ENCODE assay signal across 15 cellular contexts in the genomic region with DNA sequence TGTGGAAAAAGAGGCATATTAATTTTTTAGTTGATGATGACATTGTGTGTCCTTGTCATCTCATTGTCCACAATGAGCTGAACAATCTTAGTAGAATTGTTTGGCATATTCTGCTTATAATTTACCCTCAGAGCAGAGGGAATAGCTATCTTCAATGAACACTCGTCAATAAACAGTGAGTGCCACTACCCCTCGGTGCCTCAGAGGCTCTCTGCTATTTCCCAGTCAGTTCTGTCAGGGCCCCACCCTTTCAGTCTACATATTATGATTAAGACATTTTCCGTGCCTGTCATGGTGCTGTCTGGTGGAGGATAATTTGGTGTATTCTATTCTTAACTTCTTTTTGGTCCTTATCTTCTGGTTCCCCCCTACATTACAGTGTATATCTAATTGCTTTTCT.
"Had no signal": no experiment of that assay in that cellular context is flagged by ENCODE, and none has a peak within 500 bp of the region (broad histone marks: within the 10 kb centered on the region; RNA-seq: fewer than 3 reads in every experiment).

No MANE protein-coding gene starts in this region.

- H3K36me3 ChIP-seq: ovary had no signal

- ATAC-seq: body of pancreas; effector memory CD8-positive, alpha-beta T cell had no signal

- H3K9me3 ChIP-seq: body of pancreas, ovary, sigmoid colon, testis had no signal

- H3K4me3 Mint-ChIP-seq: activated naive CD4-positive, alpha-beta T cell treated with anti-CD3 and anti-CD28 coated beads, Interleukin-2, amount 10 ng/mL, durations not matched to agents 7 days and 5 days; effector memory CD8-positive, alpha-beta T cell; neural crest cell; stimulated activated naive CD8-positive, alpha-beta T cell treated with anti-CD3 and anti-CD28 coated beads, Interleukin-15, Interleukin-2, amounts not matched to agents 100 ng/mL and 50 ng/mL, for 24 hours had no signal

- H3K4me3 ChIP-seq: body of pancreas, ovary, sigmoid colon, testis had no signal

- H3K4me1 ChIP-seq: body of pancreas, sigmoid colon, testis had no signal

- FAIRE-seq: TTC549 had no signal

- H3K27me3 Mint-ChIP-seq: activated naive CD4-positive, alpha-beta T cell treated with anti-CD3 and anti-CD28 coated beads, Interleukin-2, amount 10 ng/mL, durations not matched to agents 7 days and 5 days; effector memory CD8-positive, alpha-beta T cell; stimulated activated naive CD8-positive, alpha-beta T cell treated with anti-CD3 and anti-CD28 coated beads, Interleukin-15, Interleukin-2, amounts not matched to agents 100 ng/mL and 50 ng/mL, for 24 hours had no signal

- H3K27ac ChIP-seq: body of pancreas, ovary, sigmoid colon, testis had no signal

- H3K27ac Mint-ChIP-seq: activated naive CD4-positive, alpha-beta T cell treated with anti-CD3 and anti-CD28 coated beads, Interleukin-2, amount 10 ng/mL, durations not matched to agents 7 days and 5 days; activated T-helper 2 cell treated with anti-CD3 and anti-CD28 coated beads, Interferon-gamma antibody, Interleukin-2, Interleukin-4, amounts not matched to agents 10 μg/mL and 5 μg/mL and 100 μg/mL, durations not matched to agents 14 hours and 24 hours and 36 hours; effector memory CD8-positive, alpha-beta T cell; stimulated activated naive CD8-positive, alpha-beta T cell treated with anti-CD3 and anti-CD28 coated beads, Interleukin-15, Interleukin-2, amounts not matched to agents 100 ng/mL and 50 ng/mL, for 24 hours had no signal

- H3K9me3 Mint-ChIP-seq: activated naive CD4-positive, alpha-beta T cell treated with anti-CD3 and anti-CD28 coated beads, Interleukin-2, amount 10 ng/mL, durations not matched to agents 7 days and 5 days; activated T-helper 2 cell treated with anti-CD3 and anti-CD28 coated beads, Interferon-gamma antibody, Interleukin-2, Interleukin-4, amounts not matched to agents 10 μg/mL and 5 μg/mL and 100 μg/mL, durations not matched to agents 14 hours and 24 hours and 36 hours; effector memory CD8-positive, alpha-beta T cell; neural crest cell; stimulated activated naive CD8-positive, alpha-beta T cell treated with anti-CD3 and anti-CD28 coated beads, Interleukin-15, Interleukin-2, amounts not matched to agents 100 ng/mL and 50 ng/mL, for 24 hours had no signal

- DNase-seq: activated naive CD4-positive, alpha-beta T cell treated with anti-CD3 and anti-CD28 coated beads, Interleukin-2, amount 10 ng/mL, durations not matched to agents 7 days and 5 days; amniotic stem cell; body of pancreas; central memory CD4-positive, alpha-beta T cell; cortex of kidney; effector memory CD8-positive, alpha-beta T cell; hippocampal formation; ovary; sigmoid colon; stimulated activated CD4-positive, alpha-beta T cell treated with anti-CD3 and anti-CD28 coated beads, Interleukin-2, amount 100 ng/mL, for 24 hours; testis had no signal

- H3K27me3 ChIP-seq: body of pancreas, ovary, sigmoid colon, testis had no signal

- H3K4me1 Mint-ChIP-seq: activated naive CD4-positive, alpha-beta T cell treated with anti-CD3 and anti-CD28 coated beads, Interleukin-2, amount 10 ng/mL, durations not matched to agents 7 days and 5 days; neural crest cell had no signal
